8 cellular contexts compared by ENCODE assay signal in genomic region chr6:32129297-32130088, GRCh38. TPM values are rescaled to one million over a fixed set of nuclear protein-coding genes. Genes with fewer than 3 reads are reported as not detected.
A peak's percentile ranks its signal among the peaks of the same experiment; 100 is the strongest.
DNase-seq lines count a peak whose midpoint lies in the region; ATAC-seq and TF ChIP-seq lines count a peak whose summit lies in the region.

No MANE protein-coding gene starts in this region.

- no peaks in the 10 kb centered on the region for H3K27me3 ChIP-seq in ACC112 (ENCODE audit: insufficient read depth, low read length)
- no peaks in the 10 kb centered on the region for H3K27me3 ChIP-seq in GM23338 (ENCODE audit: insufficient read depth)
- no peaks in the 10 kb centered on the region for H3K27me3 ChIP-seq in hepatocyte
- H3K27me3 ChIP-seq in spleen (replicated peaks in 1 of 7) = no peaks in the 10 kb centered on the region

- peaks cover 16% of the 10 kb centered on the region for H3K36me3 Mint-ChIP-seq in GM23338 (ENCODE audit: low read depth)
- H3K36me3 Mint-ChIP-seq in activated T-helper 17 cell treated with anti-CD3 and anti-CD28 coated beads, Interleukin-2, amount 50 U/mL, for 72 hours (ENCODE audit: low read depth) = peaks cover 37% of the 10 kb centered on the region

- peaks cover 23% of the 10 kb centered on the region for H3K4me1 ChIP-seq in ACC112 (ENCODE audit: control insufficient read depth, insufficient read depth, low read length, unreplicated experiment)
- peaks cover 22% of the 10 kb centered on the region for H3K4me1 ChIP-seq in GM23338 (ENCODE audit: insufficient read depth)
- H3K4me1 ChIP-seq in hepatocyte (ENCODE audit: insufficient read depth) = peaks cover 16% of the 10 kb centered on the region
- H3K4me1 ChIP-seq in spleen = peaks cover 23 to 57% (median 39%) of the 10 kb centered on the region in 6 donors

- H3K27ac ChIP-seq in ACC112 (ENCODE audit: low read depth, low read length) (peak overlapping the region; percentile 27; the same call in 1 of the 2 replicates), GM23338 (ENCODE audit: low read depth) (peak overlapping the region; percentile 62; the same call in 1 of the 2 replicates), hepatocyte (peak overlapping the region; percentile 82), spleen (peak overlapping the region; percentile 77 to 95 (median 91))

- H3K9me3 Mint-ChIP-seq in GM23338 = no peaks in the 10 kb centered on the region
- H3K9me3 Mint-ChIP-seq in activated T-helper 17 cell treated with anti-CD3 and anti-CD28 coated beads, Interleukin-2, amount 50 U/mL, for 72 hours = no peaks in the 10 kb centered on the region

- H3K4me2 ChIP-seq in GM23338 (peak overlapping the region; percentile 96), hepatocyte (peak overlapping the region; percentile 88)

- 0 out of 2 replicates have a peak, but pooled peaks cover 5% of the 10 kb centered on the region for H4K20me1 ChIP-seq in GM23338 (replicated peaks; ENCODE audit: insufficient read depth)
- H4K20me1 ChIP-seq in hepatocyte (ENCODE audit: insufficient read depth, poor library complexity, severe bottlenecking) = no peaks in the 10 kb centered on the region

- DNase-seq in GM23338 (ENCODE audit: low spot score) = no peak
- no peak for DNase-seq in hepatocyte (ENCODE audit: low spot score)
- no peak for DNase-seq in spleen
- no peak for DNase-seq in NCI-H1417 treated with DMSO at 0.1 percent for 48 hours (lab: John Stamatoyannopoulos, UW)
- no peak for DNase-seq in OCI-M2 (lab: John Stamatoyannopoulos, UW; ENCODE audit: unreplicated experiment)
- DNase-seq in NCI-H774 (lab: John Stamatoyannopoulos, UW) = no peak

- no peak for TF ChIP-seq POLR2A in spleen (IDR thresholded peaks at IDR 0.05)

- WGBS in hepatocyte (ENCODE audit: low lambda C conversion rate, missing lambda C conversion rate) = 39% methylated on average over 22 of the region's 22 CpGs
- 39 to 48% (median 42%) methylated on average over 22 of the region's 22 CpGs for WGBS in spleen, 5 donors

- intact Hi-C loops in spleen (cut with DNase I; ENCODE audit: low total_unique reads) = loop anchor here (10.0 kb wide), 1 partner anchor 65 kb away; the partner anchor contains the start of genes GPSM3 and PBX2

- peak overlapping the region; percentile 74 for H2AFZ ChIP-seq in ACC112 (ENCODE audit: low read length, unreplicated experiment)
- peak overlapping the region; percentile 53; the same call in 1 of the 2 replicates for H2AFZ ChIP-seq in GM23338
- H2AFZ ChIP-seq in hepatocyte = peak overlapping the region; percentile 50

- no peak for ATAC-seq in GM23338
- no peak for ATAC-seq in activated T-helper 17 cell treated with anti-CD3 and anti-CD28 coated beads, Interleukin-2, amount 50 U/mL, for 72 hours (replicated peaks)

- H3K9me3 ChIP-seq in hepatocyte (ENCODE audit: low read depth) = no peaks in the 10 kb centered on the region
- H3K9me3 ChIP-seq in spleen = no peaks in the 10 kb centered on the region

- H3K27ac Mint-ChIP-seq in GM23338 = peak overlapping the region; percentile 93
- peak overlapping the region; percentile 98 for H3K27ac Mint-ChIP-seq in activated T-helper 17 cell treated with anti-CD3 and anti-CD28 coated beads, Interleukin-2, amount 50 U/mL, for 72 hours

- no peaks in the 10 kb centered on the region for H3K9me2 ChIP-seq in GM23338 (ENCODE audit: insufficient read depth)
- no peaks in the 10 kb centered on the region for H3K9me2 ChIP-seq in hepatocyte (replicated peaks; ENCODE audit: insufficient read depth)

- TF ChIP-seq CTCF in GM23338 (conservative IDR thresholded peaks at IDR 0.05; ENCODE audit: low read depth in 2 of 2) = no peak
- no peak for TF ChIP-seq CTCF in hepatocyte (IDR thresholded peaks at IDR 0.05; ENCODE audit: poor library complexity)
- no peak for TF ChIP-seq CTCF in spleen (IDR thresholded peaks at IDR 0.05 in 8 of 11, conservative IDR thresholded peaks at IDR 0.05 in 3 of 11)

- H3K27me3 Mint-ChIP-seq in GM23338 (ENCODE audit: insufficient read depth, low read depth, poor library complexity) = peaks cover 13% of the 10 kb centered on the region
- H3K27me3 Mint-ChIP-seq in activated T-helper 17 cell treated with anti-CD3 and anti-CD28 coated beads, Interleukin-2, amount 50 U/mL, for 72 hours = peaks cover 3% of the 10 kb centered on the region

- peak overlapping the region; percentile 84 for H3K4me3 ChIP-seq in ACC112 (ENCODE audit: low read depth, low read length)
- peak overlapping the region; percentile 96 for H3K4me3 ChIP-seq in GM23338
- H3K4me3 ChIP-seq in hepatocyte = peak overlapping the region; percentile 50
- peak overlapping the region; percentile 41 to 78 (median 61) for H3K4me3 ChIP-seq in spleen

- H3F3A ChIP-seq in GM23338 (replicated peaks; ENCODE audit: low read depth) = peaks cover 10% of the 10 kb centered on the region; the same call in 1 of the 2 replicates

- H3K4me1 Mint-ChIP-seq in GM23338 = peaks cover 23% of the 10 kb centered on the region
- peaks cover 21% of the 10 kb centered on the region for H3K4me1 Mint-ChIP-seq in activated T-helper 17 cell treated with anti-CD3 and anti-CD28 coated beads, Interleukin-2, amount 50 U/mL, for 72 hours

- H3K79me2 ChIP-seq in ACC112 (ENCODE audit: control insufficient read depth, insufficient read depth, low read length, unreplicated experiment) = peaks cover 24% of the 10 kb centered on the region
- H3K79me2 ChIP-seq in GM23338 (replicated peaks; ENCODE audit: insufficient read depth) = peaks cover 20% of the 10 kb centered on the region
- H3K79me2 ChIP-seq in hepatocyte = peaks cover 35% of the 10 kb centered on the region

- H3K36me3 ChIP-seq in ACC112 (ENCODE audit: insufficient read depth, low read length) = no peaks in the 10 kb centered on the region
- H3K36me3 ChIP-seq in GM23338 (ENCODE audit: insufficient read depth) = 0 out of 2 replicates have a peak, but pooled peaks cover 5% of the 10 kb centered on the region
- no peaks in the 10 kb centered on the region for H3K36me3 ChIP-seq in hepatocyte (replicated peaks; ENCODE audit: insufficient read depth, low read depth)
- H3K36me3 ChIP-seq in spleen = peaks cover 0 to 27% (median 21%) of the 10 kb centered on the region in 6 donors

- peak overlapping the region; percentile 90 for H3K4me3 Mint-ChIP-seq in GM23338
- peak overlapping the region; percentile 89 for H3K4me3 Mint-ChIP-seq in activated T-helper 17 cell treated with anti-CD3 and anti-CD28 coated beads, Interleukin-2, amount 50 U/mL, for 72 hours

TF ChIP-seq in GM23338, 12 proteins besides CTCF, POLR2A, EP300 and RAD21:
- TF ChIP-seq CREB1 (CRISPR knock-in tag; IDR thresholded peaks at IDR 0.05; ENCODE audit: low read depth) (no peak), EZH2 (IDR thresholded peaks at IDR 0.05; ENCODE audit: low read depth, unreplicated experiment) (no peak), POLR2AphosphoS5 (IDR thresholded peaks at IDR 0.05; ENCODE audit: low read depth) (no peak)

RNA-seq across cellular contexts. Expression of gene FKBPL, which starts 0.6 kb away (rescaled TPM):
- total RNA-seq in GM23338 (2014; rRNA removed; shearing (Covaris generic)) = 6.4 and 7.5 TPM in 2 replicates
- polyA plus RNA-seq in GM23338 (2016; fragmentation: Nextera tagmentation; extraction: Ambion mirVana) = 7.6 and 9.6 TPM in 2 replicates
- 1 to 10 TPM; 7.4 to 9.3 TPM for total RNA-seq in activated T-helper 17 cell treated with anti-CD3 and anti-CD28 coated beads, Interleukin-2, amount 50 U/mL, for 72 hours
- 5.7 and 6.0 TPM in 2 replicates for total RNA-seq in hepatocyte
- polyA plus RNA-seq in hepatocyte = 6.2 and 6.3 TPM in 2 replicates
- 1 to 10 TPM; 2.9 to 5.8 (median 4.3) TPM for total RNA-seq in spleen
- polyA plus RNA-seq in spleen = 1 to 10 TPM; 4.7 to 6.1 (median 6.0) TPM

RNA-seq across cellular contexts. Expression of gene ATF6B, which starts 1.4 kb away (rescaled TPM):
- 21.7 and 24.9 TPM in 2 replicates for total RNA-seq in GM23338 (2014; rRNA removed; shearing (Covaris generic))
- polyA plus RNA-seq in GM23338 (2016; fragmentation: Nextera tagmentation; extraction: Ambion mirVana) (25.9 and 26.1 TPM in 2 replicates), hepatocyte (43.7 and 52.6 TPM in 2 replicates), spleen (10 to 100 TPM; 45.3 to 72.7 (median 46.2) TPM)
- 10 to 100 TPM; 73.4 to 99.9 TPM for total RNA-seq in activated T-helper 17 cell treated with anti-CD3 and anti-CD28 coated beads, Interleukin-2, amount 50 U/mL, for 72 hours
- total RNA-seq in hepatocyte (37.9 and 41.9 TPM in 2 replicates), spleen (100 to 1,000 TPM in 4 of 7 donors, 10 to 100 TPM in 3; 79.1 to 126 (median 101) TPM)

RNA-seq across cellular contexts. Expression of gene TNXB, which starts 20.4 kb away (rescaled TPM):
- total RNA-seq in GM23338 (2014; rRNA removed; shearing (Covaris generic)) = 3.4 and 6.0 TPM in 2 replicates
- polyA plus RNA-seq in GM23338 (2016; fragmentation: Nextera tagmentation; extraction: Ambion mirVana) (1.1 and 2.0 TPM in 2 replicates), hepatocyte (7.3 and 9.2 TPM in 2 replicates), spleen (10 to 100 TPM; 13.7 to 39.3 (median 32.5) TPM)
- total RNA-seq in activated T-helper 17 cell treated with anti-CD3 and anti-CD28 coated beads, Interleukin-2, amount 50 U/mL, for 72 hours = 10 to 100 TPM in 1 of 2 donors, 1 to 10 TPM in 1; 7.2 to 26.8 TPM
- total RNA-seq in hepatocyte (11.6 and 22.0 TPM in 2 replicates), spleen (100 to 1,000 TPM in 2 of 7 donors, 10 to 100 TPM in 5; 37.6 to 117 (median 72.7) TPM)

RNA-seq across cellular contexts. Expression of gene PRRT1, which starts 22.2 kb away (rescaled TPM):
- 1.2 TPM in 1 of 2 replicates, not detected in the other for total RNA-seq in GM23338 (2014; rRNA removed; shearing (Covaris generic))
- polyA plus RNA-seq in GM23338 (2016; fragmentation: Nextera tagmentation; extraction: Ambion mirVana) = 1.7 and 2.7 TPM in 2 replicates
- under 1 TPM; 0.17 to 0.29 TPM for total RNA-seq in activated T-helper 17 cell treated with anti-CD3 and anti-CD28 coated beads, Interleukin-2, amount 50 U/mL, for 72 hours
- total RNA-seq in hepatocyte = 0.10 TPM in 1 of 2 replicates, not detected in the other
- polyA plus RNA-seq in hepatocyte = 0.91 and 4.0 TPM in 2 replicates
- total RNA-seq in spleen = 1 to 10 TPM in 2 of 7 donors, under 1 TPM in 5; 0.28 to 1.7 (median 0.85) TPM
- polyA plus RNA-seq in spleen = 1 to 10 TPM; 1.1 to 2.3 (median 1.9) TPM

RNA-seq across cellular contexts. Expression of gene PPT2, which starts 24.4 kb away (rescaled TPM):
- 12.5 and 20.6 TPM in 2 replicates for total RNA-seq in GM23338 (2014; rRNA removed; shearing (Covaris generic))
- 8.9 and 10.1 TPM in 2 replicates for polyA plus RNA-seq in GM23338 (2016; fragmentation: Nextera tagmentation; extraction: Ambion mirVana)
- 10 to 100 TPM; 10.5 to 18.0 TPM for total RNA-seq in activated T-helper 17 cell treated with anti-CD3 and anti-CD28 coated beads, Interleukin-2, amount 50 U/mL, for 72 hours
- 20.2 and 27.2 TPM in 2 replicates for total RNA-seq in hepatocyte
- 29.7 and 34.3 TPM in 2 replicates for polyA plus RNA-seq in hepatocyte
- total RNA-seq in spleen = 10 to 100 TPM; 12.7 to 26.7 (median 19.2) TPM
- 1 to 10 TPM; 2.3 to 7.6 (median 3.7) TPM for polyA plus RNA-seq in spleen

Comparison
In these comparisons a context has a peak if more than half of its experiments do, and no peak if none do; other contexts are left out.
1. H3K27ac ChIP-seq: peak in every context shown above with its lines; median percentile 91 in spleen; 82 in hepatocyte; 62 in GM23338; 27 in ACC112.